8 cellular contexts compared by ENCODE assay signal in the genomic region with DNA sequence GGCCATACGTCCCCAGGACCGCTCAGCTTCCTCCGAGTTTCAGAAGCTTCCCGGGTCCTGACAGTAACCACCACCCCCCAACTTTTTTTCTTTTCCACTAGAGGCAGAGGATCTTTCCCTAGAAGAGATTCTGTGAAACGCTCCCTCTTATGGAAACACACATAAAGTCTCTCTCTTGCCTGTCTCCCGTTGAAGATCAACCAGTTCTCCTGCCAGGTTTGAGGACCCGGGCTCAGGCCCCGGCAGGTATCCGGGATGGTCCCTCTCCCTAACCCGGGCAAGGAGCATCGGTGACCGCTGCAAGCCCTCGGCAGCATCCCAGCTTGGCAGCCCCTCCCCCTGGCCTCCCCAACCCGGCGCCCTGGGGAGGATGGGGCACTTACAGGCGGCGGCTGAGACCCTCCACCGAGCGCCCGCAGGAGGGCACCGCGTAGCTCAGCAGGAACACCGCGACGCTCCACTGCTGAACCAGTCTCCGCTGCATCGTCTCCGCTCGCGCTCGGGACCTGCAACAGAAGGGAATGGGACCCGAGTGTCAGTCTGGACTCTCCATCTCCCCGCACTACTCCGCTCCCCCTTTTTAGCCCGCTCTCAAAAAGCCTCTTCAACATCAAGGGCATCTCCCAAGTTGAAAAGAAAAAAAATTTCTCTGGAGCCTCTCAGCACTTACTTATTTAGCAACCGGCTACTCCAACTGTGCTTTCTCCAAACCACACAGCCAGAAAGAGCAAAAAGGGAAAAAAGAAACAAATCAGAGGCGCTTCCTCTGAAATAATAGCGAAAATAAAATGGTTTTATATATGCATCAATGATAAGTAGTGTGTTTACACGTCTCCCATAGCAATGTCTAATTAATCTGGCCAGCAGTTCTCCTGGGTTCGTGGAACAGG. TPM values are rescaled to one million over a fixed set of nuclear protein-coding genes. Genes with fewer than 3 reads are reported as not detected.
DNase-seq lines count a peak whose midpoint lies in the region; ATAC-seq, FAIRE-seq and TF ChIP-seq lines count a peak whose summit lies in the region.

No MANE protein-coding gene starts in this region.

- no peak for FAIRE-seq in D721Med (lab: Jason Lieb, UNC)

- H3K4me1 ChIP-seq in KMS-11 (ENCODE audit: low read depth, poor library complexity, severe bottlenecking) (peaks cover 11% of the 10 kb centered on the region), iPS-20b (ENCODE audit: insufficient read depth, low read length) (peaks cover 21% of the 10 kb centered on the region), skeletal muscle satellite cell (ENCODE audit: control insufficient read depth, insufficient read depth, low read length) (peaks cover 48% of the 10 kb centered on the region)

- TF ChIP-seq CTCF in D721Med (IDR thresholded peaks at IDR 0.05; ENCODE audit: insufficient read depth, missing control alignments), result peak; percentile 0
- TF ChIP-seq CTCF in KMS-11 (conservative IDR thresholded peaks at IDR 0.05; ENCODE audit: low read depth, low read length), result no peak
- peak; percentile 26 for TF ChIP-seq CTCF in astrocyte of the cerebellum (IDR thresholded peaks at IDR 0.05; ENCODE audit: low read depth, low read length, missing control alignments)

- ATAC-seq in GM21825 (IDR thresholded peaks at IDR 0.05; ENCODE audit: unreplicated experiment), result no peak

- H3K36me3 ChIP-seq in KMS-11 (ENCODE audit: insufficient read depth), result no peaks in the 10 kb centered on the region
- no peaks in the 10 kb centered on the region for H3K36me3 ChIP-seq in iPS-20b (ENCODE audit: insufficient read depth, low read depth, low read length)
- H3K36me3 ChIP-seq in skeletal muscle satellite cell (ENCODE audit: insufficient read depth, low read length), result no peaks in the 10 kb centered on the region

- H3K4me3 ChIP-seq in KMS-11 (IDR thresholded peaks at IDR 0.05; ENCODE audit: insufficient read depth, low read depth, low read length) (no peak overlapping the region), astrocyte of the cerebellum (ENCODE audit: low read depth, low read length) (peak overlapping the region; percentile 50), iPS-20b (ENCODE audit: low read length) (peak overlapping the region; percentile 65), skeletal muscle satellite cell (ENCODE audit: low read length) (peak overlapping the region; percentile 70)

- DNase-seq in D721Med (ENCODE audit: insufficient read length, low spot score), result no peak
- no peak for DNase-seq in astrocyte of the cerebellum (ENCODE audit: low read depth)
- DNase-seq in pons (ENCODE audit: low spot score), result no peak
- no peak for DNase-seq in foreskin melanocyte

- H3K9me3 ChIP-seq in iPS-20b (ENCODE audit: insufficient read depth, low read depth, low read length) (no peaks in the 10 kb centered on the region), skeletal muscle satellite cell (replicated peaks; ENCODE audit: low read length) (no peaks in the 10 kb centered on the region)

- peak overlapping the region; percentile 79 for H2AFZ ChIP-seq in KMS-11 (ENCODE audit: low read depth)

- in situ Hi-C loops in astrocyte of the cerebellum (cut with HindIII; ENCODE audit: low sequenced_read_pairs), result no loop called here

- no peaks in the 10 kb centered on the region for H3K27me3 ChIP-seq in KMS-11 (ENCODE audit: insufficient read depth, low read depth)
- H3K27me3 ChIP-seq in iPS-20b (ENCODE audit: insufficient read depth, low read length), result peaks cover 95% of the 10 kb centered on the region
- H3K27me3 ChIP-seq in skeletal muscle satellite cell (ENCODE audit: control insufficient read depth, insufficient read depth, low read length), result peaks cover 19% of the 10 kb centered on the region

- H3K4me2 ChIP-seq in KMS-11 (peak overlapping the region; percentile 87), skeletal muscle satellite cell (ENCODE audit: low read length) (peak overlapping the region; percentile 87)

- no peaks in the 10 kb centered on the region for H4K20me1 ChIP-seq in KMS-11 (ENCODE audit: insufficient read depth)

- H3K79me2 ChIP-seq in KMS-11 (ENCODE audit: insufficient read depth, low read depth), result no peaks in the 10 kb centered on the region

- no peak overlapping the region; the same call in 1 of the 2 replicates for H3K9ac ChIP-seq in KMS-11
- H3K9ac ChIP-seq in iPS-20b (ENCODE audit: low read depth, low read length), result no peak overlapping the region
- peak overlapping the region; percentile 56 for H3K9ac ChIP-seq in skeletal muscle satellite cell (ENCODE audit: low read depth, low read length)

- H3K27ac ChIP-seq in KMS-11 (peak overlapping the region; percentile 11; the same call in 1 of the 2 replicates), iPS-20b (ENCODE audit: low read length) (no peak overlapping the region)

RNA-seq across cellular contexts. Expression of a gene that starts 3.3 kb away (rescaled TPM):
- total RNA-seq in skeletal muscle satellite cell (2012; rRNA removed), result under 0.01 TPM in 1 of 2 replicates, not detected in the other
